Comparison of ENCODE assay signal across 19 cellular contexts in the genomic region with DNA sequence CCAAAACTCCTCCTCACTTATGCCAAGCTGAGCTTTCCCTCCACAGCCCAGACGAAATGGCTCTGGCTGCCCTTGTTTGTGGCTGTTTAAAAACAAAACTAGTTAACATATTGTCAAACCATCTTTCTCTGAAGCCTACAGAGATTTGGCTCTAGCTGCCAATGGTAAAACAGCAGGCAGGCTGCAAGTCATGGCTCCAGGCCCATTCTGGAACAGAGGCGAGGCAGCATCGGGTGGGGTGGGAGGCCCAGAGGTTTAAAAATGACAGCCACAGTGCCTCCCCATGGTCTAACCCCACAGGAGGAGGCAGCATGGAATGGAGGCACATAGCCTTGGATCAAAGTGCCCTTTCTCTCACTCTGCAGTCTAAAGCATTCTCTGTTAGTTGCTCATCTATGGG.
DNase-seq lines count a peak whose midpoint lies in the region; TF ChIP-seq lines count a peak whose summit lies in the region.
"Had no signal": no experiment of that assay in that cellular context is flagged by ENCODE, and none has a peak within 500 bp of the region (broad histone marks: within the 10 kb centered on the region; RNA-seq: fewer than 3 reads in every experiment).

No MANE protein-coding gene starts in this region.

- TF ChIP-seq CTCF in H9 (conservative IDR thresholded peaks at IDR 0.05) (no peak), endodermal cell (conservative IDR thresholded peaks at IDR 0.05) (no peak), osteocyte (IDR thresholded peaks at IDR 0.05) (no peak), Calu3 (IDR thresholded peaks at IDR 0.05; ENCODE audit: unreplicated experiment) (no peak)

- H3K36me3 ChIP-seq in endodermal cell (ENCODE audit: control insufficient read depth, insufficient read depth, low read length), result no peaks in the 10 kb centered on the region
- H3K36me3 ChIP-seq: upper lobe of left lung had no signal

- WGBS in H9 (ENCODE audit: extremely low coverage, insufficient read length, low lambda C conversion rate), result no CpG with 5 or more reads among the region's 3 CpGs
- 89% methylated on average over 3 of the region's 3 CpGs for WGBS in endodermal cell (ENCODE audit: insufficient coverage in 1 of 2, insufficient read length in 1 of 2), 2 experiments

- no peak overlapping the region for H3K4me3 Mint-ChIP-seq in H9
- H3K4me3 Mint-ChIP-seq in endodermal cell, result no peak overlapping the region
- H3K4me3 Mint-ChIP-seq in osteocyte (ENCODE audit: unreplicated experiment), result no peak overlapping the region
- no peak overlapping the region for H3K4me3 Mint-ChIP-seq in Calu3 (ENCODE audit: low read depth, unreplicated experiment)
- H3K4me3 Mint-ChIP-seq: activated B cell treated with CpG ODN at 0.5 μM for 24 hours; activated naive CD8-positive, alpha-beta T cell treated with anti-CD3 and anti-CD28 coated beads for 36 hours; activated T-helper 1 cell treated with anti-CD3 and anti-CD28 coated beads, Interleukin-12 subunit alpha, Interleukin-12 subunit beta, Interleukin-2, Interleukin-4 antibody, amounts not matched to agents 30 ng/mL and 10 ng/mL and 1 ng/mL, durations not matched to agents 14 hours and 24 hours and 36 hours; CD8-positive, alpha-beta T cell had no signal

- no peaks in the 10 kb centered on the region for H3K79me2 ChIP-seq in H9 (ENCODE audit: insufficient read depth, low read length)

- H3K9ac ChIP-seq in H9 (ENCODE audit: extremely low read depth, insufficient read length, low read length) (no peak overlapping the region), endodermal cell (ENCODE audit: extremely low read depth, low read length, poor library complexity, severe bottlenecking) (no peak overlapping the region)

- no peak overlapping the region for H3K14ac ChIP-seq in H9 (ENCODE audit: insufficient read depth, low read length)

- H3K9me3 Mint-ChIP-seq in H9, result no peaks in the 10 kb centered on the region; a peak in 1 of 5 replicates
- H3K9me3 Mint-ChIP-seq in endodermal cell, result peaks cover 6% of the 10 kb centered on the region
- peaks cover 10% of the 10 kb centered on the region for H3K9me3 Mint-ChIP-seq in osteocyte (ENCODE audit: unreplicated experiment)
- H3K9me3 Mint-ChIP-seq in Calu3 (ENCODE audit: low read depth, unreplicated experiment), result no peaks in the 10 kb centered on the region
- H3K9me3 Mint-ChIP-seq: activated naive CD8-positive, alpha-beta T cell treated with anti-CD3 and anti-CD28 coated beads for 36 hours; activated T-helper 1 cell treated with anti-CD3 and anti-CD28 coated beads, Interleukin-12 subunit alpha, Interleukin-12 subunit beta, Interleukin-2, Interleukin-4 antibody, amounts not matched to agents 30 ng/mL and 10 ng/mL and 1 ng/mL, durations not matched to agents 14 hours and 24 hours and 36 hours had no signal

- H3K36me3 Mint-ChIP-seq in H9 (ENCODE audit: insufficient read depth in 1 of 3, low read depth in 3 of 3) (peaks cover 0 to 4% (median 0%) of the 10 kb centered on the region in 3 experiments; a peak in 4 of 7 replicates), endodermal cell (ENCODE audit: low read depth) (no peaks in the 10 kb centered on the region), osteocyte (ENCODE audit: unreplicated experiment) (no peaks in the 10 kb centered on the region), Calu3 (ENCODE audit: insufficient read depth, unreplicated experiment) (no peaks in the 10 kb centered on the region)
- H3K36me3 Mint-ChIP-seq: activated naive CD8-positive, alpha-beta T cell treated with anti-CD3 and anti-CD28 coated beads for 36 hours; CD8-positive, alpha-beta T cell had no signal

- H4K20me1 ChIP-seq in H9 (ENCODE audit: control insufficient read depth, insufficient read depth, insufficient read length), result no peaks in the 10 kb centered on the region

- H2BK120ac ChIP-seq in H9 (ENCODE audit: low read depth, low read length, poor library complexity, severe bottlenecking), result no peak overlapping the region

- no peak overlapping the region for H4K5ac ChIP-seq in H9 (ENCODE audit: insufficient read length, low read depth, low read length)

- H3K4ac ChIP-seq in H9 (ENCODE audit: low read depth, low read length), result no peak overlapping the region

- H2AK5ac ChIP-seq in H9 (ENCODE audit: insufficient read length, low read length), result no peak overlapping the region

- no peaks in the 10 kb centered on the region for H3K79me1 ChIP-seq in H9 (ENCODE audit: insufficient read depth, low read depth, low read length, poor library complexity, severe bottlenecking)

- H3K9me3 ChIP-seq in H9 (ENCODE audit: control insufficient read depth, low read depth, low read length), result no peaks in the 10 kb centered on the region
- H3K9me3 ChIP-seq in endodermal cell (ENCODE audit: control insufficient read depth, low read length), result peaks cover 7% of the 10 kb centered on the region

- H4K91ac ChIP-seq in H9 (ENCODE audit: insufficient read length, low read depth, low read length), result no peak overlapping the region

- peak; percentile 17 for DNase-seq in activated CD4-positive, CD25-positive, alpha-beta regulatory T cell treated with anti-CD3 and anti-CD28 coated beads, Interleukin-2, amount 50 U/mL, for 72 hours
- no peak for DNase-seq in activated CD4-positive, CD25-positive, alpha-beta regulatory T cell (lab: John Stamatoyannopoulos, UW)
- DNase-seq in H9 (peak; percentile 25), endodermal cell (peak; percentile 39), osteocyte (ENCODE audit: extremely low spot score, unreplicated experiment) (peak; percentile 60), Calu3 (no peak), GDM1 (lab: John Stamatoyannopoulos, UW) (no peak)
- no peak for DNase-seq in central memory CD4-positive, alpha-beta T cell
- DNase-seq: activated naive CD8-positive, alpha-beta T cell treated with anti-CD3 and anti-CD28 coated beads for 36 hours; DMS53; effector CD8-positive, alpha-beta T cell; GF-D8; NCI-H1048; NCI-H1930; upper lobe of left lung had no signal

- H3K4me3 ChIP-seq in endodermal cell (ENCODE audit: low read length), result no peak overlapping the region
- H3K4me3 ChIP-seq: lung, upper lobe of left lung had no signal

- H3K27me3 ChIP-seq in H9 (ENCODE audit: insufficient read depth, low read length) (no peaks in the 10 kb centered on the region), endodermal cell (ENCODE audit: control insufficient read depth, insufficient read depth, low read length, poor library complexity, severe bottlenecking) (no peaks in the 10 kb centered on the region)
- H3K27me3 ChIP-seq: upper lobe of left lung had no signal

- H2BK12ac ChIP-seq in H9 (ENCODE audit: insufficient read length, low read depth, low read length), result no peak overlapping the region

- H3K18ac ChIP-seq in H9 (ENCODE audit: insufficient read length, low read depth, low read length), result no peak overlapping the region

- CTCF ChIA-PET in Calu3 (lab: Charles Lee), result no interaction called here

- peaks cover 9 to 12% of the 10 kb centered on the region in 2 experiments for H3K4me1 Mint-ChIP-seq in H9
- no peaks in the 10 kb centered on the region for H3K4me1 Mint-ChIP-seq in endodermal cell
- H3K4me1 Mint-ChIP-seq in osteocyte (ENCODE audit: unreplicated experiment), result no peaks in the 10 kb centered on the region
- H3K4me1 Mint-ChIP-seq in Calu3 (ENCODE audit: low read depth, unreplicated experiment), result no peaks in the 10 kb centered on the region
- H3K4me1 Mint-ChIP-seq: activated B cell treated with CpG ODN at 0.5 μM for 24 hours; activated naive CD8-positive, alpha-beta T cell treated with anti-CD3 and anti-CD28 coated beads for 36 hours had no signal

- H3K4me2 ChIP-seq in H9 (ENCODE audit: insufficient read depth, insufficient read length, low read length), result no peak overlapping the region

- H3K27ac Mint-ChIP-seq in H9 (no peak overlapping the region; a peak in 1 of 7 replicates), endodermal cell (no peak overlapping the region), osteocyte (ENCODE audit: unreplicated experiment) (no peak overlapping the region), Calu3 (ENCODE audit: unreplicated experiment) (no peak overlapping the region)
- H3K27ac Mint-ChIP-seq: activated B cell treated with CpG ODN at 0.5 μM for 24 hours; activated naive CD8-positive, alpha-beta T cell treated with anti-CD3 and anti-CD28 coated beads for 36 hours; activated T-helper 1 cell treated with anti-CD3 and anti-CD28 coated beads, Interleukin-12 subunit alpha, Interleukin-12 subunit beta, Interleukin-2, Interleukin-4 antibody, amounts not matched to agents 30 ng/mL and 10 ng/mL and 1 ng/mL, durations not matched to agents 14 hours and 24 hours and 36 hours; CD8-positive, alpha-beta T cell had no signal

- H3K27me3 Mint-ChIP-seq in H9 (ENCODE audit: low read depth) (no peaks in the 10 kb centered on the region; the same call in 1 of the 2 replicates), endodermal cell (ENCODE audit: insufficient read depth) (peaks cover 12% of the 10 kb centered on the region), osteocyte (ENCODE audit: unreplicated experiment) (peaks cover 2% of the 10 kb centered on the region), Calu3 (ENCODE audit: unreplicated experiment) (peaks cover 40% of the 10 kb centered on the region)
- H3K27me3 Mint-ChIP-seq: activated naive CD8-positive, alpha-beta T cell treated with anti-CD3 and anti-CD28 coated beads for 36 hours had no signal

- no peak overlapping the region for H3K23ac ChIP-seq in H9 (ENCODE audit: insufficient read length, low read depth, low read length)

- H2BK20ac ChIP-seq in H9 (ENCODE audit: low read depth, low read length, poor library complexity, severe bottlenecking), result no peak overlapping the region

- no peak overlapping the region for H4K8ac ChIP-seq in H9 (replicated peaks; ENCODE audit: insufficient read length, low read depth, low read length)

- intact Hi-C loops in Calu3 (cut with micrococcal nuclease; ENCODE audit: unreplicated experiment), result no loop called here

- H2BK15ac ChIP-seq in H9 (ENCODE audit: low read depth, low read length), result no peak overlapping the region

- no peak overlapping the region for H2AFZ ChIP-seq in H9 (ENCODE audit: low read length)

- no peak overlapping the region for H3K56ac ChIP-seq in H9 (ENCODE audit: insufficient read length, low read depth, low read length)

- H2BK5ac ChIP-seq in H9 (ENCODE audit: insufficient read length, low read length), result no peak overlapping the region

- H3K4me1 ChIP-seq in H9 (ENCODE audit: insufficient read depth, low read length) (no peaks in the 10 kb centered on the region; the same call in 1 of the 2 replicates), endodermal cell (ENCODE audit: control insufficient read depth, insufficient read depth, low read length) (no peaks in the 10 kb centered on the region)
- H3K4me1 ChIP-seq: upper lobe of left lung had no signal

- no peak overlapping the region for H3K27ac ChIP-seq in H9 (ENCODE audit: insufficient read length, low read depth, low read length)
- no peak overlapping the region for H3K27ac ChIP-seq in endodermal cell (ENCODE audit: low read depth, low read length)
- H3K27ac ChIP-seq: upper lobe of left lung had no signal

- H3T11ph ChIP-seq in H9 (ENCODE audit: low read length), result no peak overlapping the region

- no TSS peak for BruUV-seq in Calu3 (replicated peaks; lab: Mats Ljungman, UMichigan)

- no peaks in the 10 kb centered on the region for H3K23me2 ChIP-seq in H9 (ENCODE audit: insufficient read length, low read depth, low read length, poor library complexity, severe bottlenecking)

Comparison
In these comparisons a context has a peak if more than half of its experiments do, and no peak if none do; other contexts are left out.
1. DNase-seq: peak in activated CD4-positive, CD25-positive, alpha-beta regulatory T cell treated with anti-CD3 and anti-CD28 coated beads, Interleukin-2, amount 50 U/mL, for 72 hours (single experiment), H9 (single experiment), endodermal cell (single experiment) and osteocyte (single experiment); none in activated CD4-positive, CD25-positive, alpha-beta regulatory T cell (0 of 4), Calu3 (single experiment), GDM1 (single experiment) and central memory CD4-positive, alpha-beta T cell (single experiment).